In genomic region chr20:39394461-39394860, GRCh38 we compare ENCODE assay signal across 30 cellular contexts.
"Had no signal": no experiment of that assay in that cellular context is flagged by ENCODE, and none has a peak within 500 bp of the region (broad histone marks: within the 10 kb centered on the region; RNA-seq: fewer than 3 reads in every experiment).

No MANE protein-coding gene starts in this region.

- H3K27ac Mint-ChIP-seq: activated CD4-positive, alpha-beta memory T cell treated with anti-CD3 and anti-CD28 coated beads for 36 hours; activated CD4-positive, alpha-beta T cell treated with anti-CD3 and anti-CD28 coated beads for 36 hours; activated CD4-positive, alpha-beta T cell treated with anti-CD3 and anti-CD28 coated beads, Interleukin-2, amount 10 ng/mL, durations not matched to agents 24 days and 14 days; activated CD8-positive, alpha-beta memory T cell treated with anti-CD3 and anti-CD28 coated beads, Interleukin-2, amount 10 ng/mL, durations not matched to agents 7 days and 5 days; activated CD8-positive, alpha-beta T cell treated with anti-CD3 and anti-CD28 coated beads, Interleukin-2, amount 10 ng/mL, durations not matched to agents 7 days and 5 days; activated naive CD4-positive, alpha-beta T cell treated with anti-CD3 and anti-CD28 coated beads, Interleukin-2, amount 10 ng/mL, durations not matched to agents 7 days and 5 days; activated naive CD4-positive, alpha-beta T cell treated with anti-CD3 and anti-CD28 coated beads, Interleukin-2, amount 50 U/mL, for 72 hours; activated naive CD8-positive, alpha-beta T cell treated with anti-CD3 and anti-CD28 coated beads, Interleukin-2, amount 10 ng/mL, durations not matched to agents 7 days and 5 days; activated T-cell treated with anti-CD3 and anti-CD28 coated beads, Interleukin-2, amount 50 U/mL, for 24 hours; activated T-cell treated with anti-CD3 and anti-CD28 coated beads, Interleukin-2, amount 50 U/mL, for 72 hours; brain; T-helper 2 cell treated with Interferon-gamma antibody and Interleukin-4, amounts not matched to agents 5 μg/mL and 100 μg/mL, for 36 hours had no signal

- H3K9me3 Mint-ChIP-seq: activated CD4-positive, alpha-beta memory T cell treated with anti-CD3 and anti-CD28 coated beads for 36 hours; activated CD4-positive, alpha-beta T cell treated with anti-CD3 and anti-CD28 coated beads, Interleukin-2, amount 10 ng/mL, durations not matched to agents 24 days and 14 days; activated naive CD4-positive, alpha-beta T cell treated with anti-CD3 and anti-CD28 coated beads, Interleukin-2, amount 10 ng/mL, durations not matched to agents 7 days and 5 days; activated naive CD4-positive, alpha-beta T cell treated with anti-CD3 and anti-CD28 coated beads, Interleukin-2, amount 50 U/mL, for 72 hours; activated naive CD8-positive, alpha-beta T cell treated with anti-CD3 and anti-CD28 coated beads, Interleukin-2, amount 10 ng/mL, durations not matched to agents 7 days and 5 days; activated T-cell treated with anti-CD3 and anti-CD28 coated beads, Interleukin-2, amount 50 U/mL, for 24 hours; activated T-cell treated with anti-CD3 and anti-CD28 coated beads, Interleukin-2, amount 50 U/mL, for 72 hours; brain; T-helper 2 cell treated with Interferon-gamma antibody and Interleukin-4, amounts not matched to agents 5 μg/mL and 100 μg/mL, for 36 hours had no signal

- DNase-seq: activated CD4-positive, alpha-beta memory T cell treated with anti-CD3 and anti-CD28 coated beads for 36 hours; activated CD4-positive, alpha-beta T cell treated with anti-CD3 and anti-CD28 coated beads for 36 hours; activated CD4-positive, alpha-beta T cell treated with anti-CD3 and anti-CD28 coated beads, Interleukin-2, amount 10 ng/mL, durations not matched to agents 24 days and 14 days; activated CD4-positive, CD25-positive, alpha-beta regulatory T cell; activated CD4-positive, CD25-positive, alpha-beta regulatory T cell treated with anti-CD3 and anti-CD28 coated beads, Interleukin-2, amount 50 U/mL, for 72 hours; activated CD8-positive, alpha-beta memory T cell treated with anti-CD3 and anti-CD28 coated beads, Interleukin-2, amount 10 ng/mL, durations not matched to agents 7 days and 5 days; activated CD8-positive, alpha-beta memory T cell treated with anti-CD3 and anti-CD28 coated beads, Interleukin-2, amount 50 U/mL, for 4 hours; activated CD8-positive, alpha-beta T cell treated with anti-CD3 and anti-CD28 coated beads, Interleukin-2, amount 10 ng/mL, durations not matched to agents 7 days and 5 days; activated gamma-delta T cell; activated naive CD4-positive, alpha-beta T cell; activated naive CD4-positive, alpha-beta T cell treated with anti-CD3 and anti-CD28 coated beads, Interleukin-2, amount 10 ng/mL, durations not matched to agents 7 days and 5 days; activated naive CD8-positive, alpha-beta T cell treated with anti-CD3 and anti-CD28 coated beads, Interleukin-2, amount 10 ng/mL, durations not matched to agents 7 days and 5 days; activated T-cell treated with anti-CD3 and anti-CD28 coated beads, Interleukin-2, amount 50 U/mL, for 24 hours; activated T-cell treated with anti-CD3 and anti-CD28 coated beads, Interleukin-2, amount 50 U/mL, for 72 hours; central memory CD4-positive, alpha-beta T cell; cerebellar nuclear complex; colonic mucosa; effector CD8-positive, alpha-beta T cell; foreskin fibroblast; head of caudate nucleus; hippocampal formation; T1000; WERI-Rb-1 had no signal

- H3K36me3 ChIP-seq: ascending aorta, breast epithelium, cardiac muscle cell, colonic mucosa, WERI-Rb-1 had no signal

- H3K9me3 ChIP-seq: ascending aorta, breast epithelium, colonic mucosa had no signal

- ATAC-seq: activated CD4-positive, alpha-beta T cell treated with anti-CD3 and anti-CD28 coated beads for 36 hours; activated CD8-positive, alpha-beta memory T cell treated with anti-CD3 and anti-CD28 coated beads, Interleukin-2, amount 10 ng/mL, durations not matched to agents 7 days and 5 days; activated CD8-positive, alpha-beta T cell treated with anti-CD3 and anti-CD28 coated beads, Interleukin-2, amount 10 ng/mL, durations not matched to agents 7 days and 5 days; activated naive CD4-positive, alpha-beta T cell treated with anti-CD3 and anti-CD28 coated beads, Interleukin-2, amount 50 U/mL, for 72 hours; activated T-cell treated with anti-CD3 and anti-CD28 coated beads, Interleukin-2, amount 50 U/mL, for 72 hours; esophagus mucosa had no signal

- H3K27me3 Mint-ChIP-seq: activated CD4-positive, alpha-beta T cell treated with anti-CD3 and anti-CD28 coated beads, Interleukin-2, amount 10 ng/mL, durations not matched to agents 24 days and 14 days; activated CD8-positive, alpha-beta memory T cell treated with anti-CD3 and anti-CD28 coated beads, Interleukin-2, amount 10 ng/mL, durations not matched to agents 7 days and 5 days; activated naive CD4-positive, alpha-beta T cell treated with anti-CD3 and anti-CD28 coated beads, Interleukin-2, amount 10 ng/mL, durations not matched to agents 7 days and 5 days had no signal

- H3K27ac ChIP-seq: ascending aorta, breast epithelium, cardiac muscle cell, colonic mucosa, WERI-Rb-1 had no signal

- H3K4me1 ChIP-seq: ascending aorta, breast epithelium, colonic mucosa had no signal

- H3K4me1 Mint-ChIP-seq: activated CD4-positive, alpha-beta T cell treated with anti-CD3 and anti-CD28 coated beads for 36 hours; activated CD4-positive, alpha-beta T cell treated with anti-CD3 and anti-CD28 coated beads, Interleukin-2, amount 10 ng/mL, durations not matched to agents 24 days and 14 days; activated CD8-positive, alpha-beta memory T cell treated with anti-CD3 and anti-CD28 coated beads, Interleukin-2, amount 10 ng/mL, durations not matched to agents 7 days and 5 days; activated naive CD4-positive, alpha-beta T cell treated with anti-CD3 and anti-CD28 coated beads, Interleukin-2, amount 10 ng/mL, durations not matched to agents 7 days and 5 days; activated naive CD8-positive, alpha-beta T cell treated with anti-CD3 and anti-CD28 coated beads, Interleukin-2, amount 10 ng/mL, durations not matched to agents 7 days and 5 days; brain had no signal

- H3K4me3 Mint-ChIP-seq: activated CD4-positive, alpha-beta memory T cell treated with anti-CD3 and anti-CD28 coated beads for 36 hours; activated CD4-positive, alpha-beta T cell treated with anti-CD3 and anti-CD28 coated beads for 36 hours; activated CD4-positive, alpha-beta T cell treated with anti-CD3 and anti-CD28 coated beads, Interleukin-2, amount 10 ng/mL, durations not matched to agents 24 days and 14 days; activated CD8-positive, alpha-beta memory T cell treated with anti-CD3 and anti-CD28 coated beads, Interleukin-2, amount 10 ng/mL, durations not matched to agents 7 days and 5 days; activated CD8-positive, alpha-beta T cell treated with anti-CD3 and anti-CD28 coated beads, Interleukin-2, amount 10 ng/mL, durations not matched to agents 7 days and 5 days; activated naive CD4-positive, alpha-beta T cell treated with anti-CD3 and anti-CD28 coated beads, Interleukin-2, amount 10 ng/mL, durations not matched to agents 7 days and 5 days; activated naive CD8-positive, alpha-beta T cell treated with anti-CD3 and anti-CD28 coated beads, Interleukin-2, amount 10 ng/mL, durations not matched to agents 7 days and 5 days; activated T-cell treated with anti-CD3 and anti-CD28 coated beads, Interleukin-2, amount 50 U/mL, for 24 hours; activated T-cell treated with anti-CD3 and anti-CD28 coated beads, Interleukin-2, amount 50 U/mL, for 72 hours; brain; T-helper 2 cell treated with Interferon-gamma antibody and Interleukin-4, amounts not matched to agents 5 μg/mL and 100 μg/mL, for 36 hours had no signal

- H3K4me3 ChIP-seq: ascending aorta, breast epithelium, cardiac muscle cell, colonic mucosa had no signal

- H3K27me3 ChIP-seq: ascending aorta, breast epithelium, cardiac muscle cell, colonic mucosa had no signal

- H3K36me3 Mint-ChIP-seq: activated CD4-positive, alpha-beta memory T cell treated with anti-CD3 and anti-CD28 coated beads for 36 hours; activated CD8-positive, alpha-beta memory T cell treated with anti-CD3 and anti-CD28 coated beads, Interleukin-2, amount 10 ng/mL, durations not matched to agents 7 days and 5 days; activated naive CD4-positive, alpha-beta T cell treated with anti-CD3 and anti-CD28 coated beads, Interleukin-2, amount 10 ng/mL, durations not matched to agents 7 days and 5 days; activated naive CD4-positive, alpha-beta T cell treated with anti-CD3 and anti-CD28 coated beads, Interleukin-2, amount 50 U/mL, for 72 hours; activated naive CD8-positive, alpha-beta T cell treated with anti-CD3 and anti-CD28 coated beads, Interleukin-2, amount 10 ng/mL, durations not matched to agents 7 days and 5 days; brain had no signal
